ENCODE assay signal across 8 cellular contexts in the genomic region with DNA sequence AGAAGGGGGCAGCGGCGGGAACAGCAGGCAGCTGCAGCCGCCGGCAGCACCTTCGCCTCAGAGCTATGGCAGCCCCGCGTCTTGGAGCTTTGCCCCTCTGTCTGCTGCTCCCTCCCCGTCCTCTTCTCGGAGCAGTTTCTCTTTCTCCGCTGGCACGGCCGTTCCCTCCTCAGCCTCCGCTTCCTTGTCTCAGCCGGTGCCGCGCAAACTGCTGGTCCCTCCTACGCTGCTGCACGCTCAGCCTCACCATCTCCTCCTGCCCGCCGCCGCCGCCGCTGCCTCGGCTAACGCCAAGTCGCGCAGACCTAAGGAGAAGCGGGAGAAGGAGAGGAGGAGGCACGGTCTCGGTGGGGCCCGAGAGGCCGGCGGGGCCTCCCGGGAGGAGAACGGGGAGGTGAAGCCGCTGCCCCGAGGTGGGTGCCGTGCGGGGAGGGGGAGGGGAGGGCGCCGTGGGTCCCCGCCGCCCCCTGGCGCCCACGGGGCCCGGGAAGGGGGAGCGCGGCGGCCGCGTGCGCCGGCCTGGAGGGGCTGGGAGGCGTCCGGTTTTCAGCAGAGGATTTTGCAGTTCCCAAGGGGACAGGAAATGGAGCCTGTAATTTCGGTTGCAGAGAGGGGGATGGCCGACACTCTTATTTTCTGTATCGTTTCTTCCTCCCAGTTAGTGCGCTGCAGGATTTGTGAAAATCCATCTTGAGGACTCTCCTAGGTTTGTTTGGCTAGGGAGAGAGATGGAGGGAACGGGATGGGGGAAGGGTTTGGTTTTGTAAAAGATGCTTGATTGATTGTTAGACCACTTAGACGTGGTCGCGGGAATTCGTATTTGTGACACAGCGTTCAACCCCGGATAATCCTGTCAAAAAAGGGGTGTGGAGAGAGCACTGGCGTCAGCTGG. TPM values are rescaled to one million over a fixed set of nuclear protein-coding genes. Genes with fewer than 3 reads are reported as not detected.
DNase-seq lines count a peak whose midpoint lies in the region; ATAC-seq and TF ChIP-seq lines count a peak whose summit lies in the region.

No MANE protein-coding gene starts in this region.

- no peaks in the 10 kb centered on the region for H3K36me3 ChIP-seq in left lung

- H3K4me3 ChIP-seq in coronary artery (peak overlapping the region; percentile 99), left lung (peak overlapping the region; percentile 92 to 99)

- no peaks in the 10 kb centered on the region for H3K27me3 ChIP-seq in left lung

- H3K27ac ChIP-seq in coronary artery = peak overlapping the region; percentile 95 to 97
- peak overlapping the region; percentile 98 for H3K27ac ChIP-seq in left lung

- peaks cover 5 to 53% of the 10 kb centered on the region in 2 donors for H3K4me1 ChIP-seq in left lung

- TF ChIP-seq CTCF in coronary artery (IDR thresholded peaks at IDR 0.05) (no peak), left lung (IDR thresholded peaks at IDR 0.05) (no peak)

- no peaks in the 10 kb centered on the region for H3K9me3 ChIP-seq in left lung

- ATAC-seq in HG03039 (IDR thresholded peaks at IDR 0.05; ENCODE audit: unreplicated experiment) (peak; percentile 19), left lung (peak; percentile 60)

- DNase-seq in NCI-H2196 (lab: John Stamatoyannopoulos, UW; ENCODE audit: unreplicated experiment) (peak; percentile 43), NCI-H2196 treated with DMSO at 0.1 percent for 48 hours (lab: John Stamatoyannopoulos, UW; ENCODE audit: unreplicated experiment) (no peak), NCI-H2171 treated with DMSO at 0.1 percent for 48 hours (lab: John Stamatoyannopoulos, UW) (peak; percentile 82), coronary artery (ENCODE audit: low spot score) (peak; percentile 79), left lung (peak; percentile 70 to 94)
- DNase-seq in activated CD4-positive, alpha-beta T cell treated with anti-CD3 and anti-CD28 coated beads for 24 hours (ENCODE audit: low read depth in 2 of 2) = peak; percentile 30 to 45
- DNase-seq in stimulated activated CD4-positive, alpha-beta T cell treated with anti-CD3 and anti-CD28 coated beads, Interleukin-4, amount 100 ng/mL, for 1 hour = peak; percentile 68

- intact Hi-C loops in left lung (cut with DNase I) = no loop called here

RNA-seq across cellular contexts. Expression of a gene that starts 0.6 kb away (rescaled TPM):
- total RNA-seq in left lung = 10 to 100 TPM; 16.7 to 20.2 TPM
